2 cellular contexts compared by ENCODE assay signal in the genomic region with DNA sequence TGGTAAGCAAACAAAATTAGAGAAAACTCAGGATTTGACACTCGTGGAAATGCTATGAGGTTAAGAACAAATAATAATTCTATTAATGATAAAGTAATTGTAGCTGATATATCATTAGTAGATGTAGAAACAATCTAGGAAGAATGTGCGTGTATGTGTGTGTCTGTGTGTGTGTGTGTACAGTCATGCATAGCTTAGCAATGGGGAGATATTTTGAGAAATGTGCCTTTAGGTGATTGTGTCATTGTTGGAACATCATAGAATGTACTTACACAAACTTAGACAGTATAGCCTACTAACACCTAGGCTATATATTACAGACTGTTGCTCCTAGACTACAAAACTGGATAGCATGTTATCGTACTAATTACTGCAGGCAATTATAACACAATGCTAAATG.
A peak's percentile ranks its signal among the peaks of the same experiment; 100 is the strongest.
TF ChIP-seq lines count a peak whose summit lies in the region.

No MANE protein-coding gene starts in this region.

TF ChIP-seq in GM12891, 5 proteins besides CTCF, POLR2A, EP300 and RAD21:
- no peak for TF ChIP-seq POLR2AphosphoS5 (IDR thresholded peaks at IDR 0.05; ENCODE audit: low read depth, low read length)
- TF ChIP-seq POU2F2 (IDR thresholded peaks at IDR 0.05; ENCODE audit: low read depth, low read length) = no peak
- no peak for TF ChIP-seq SPI1 (IDR thresholded peaks at IDR 0.05; ENCODE audit: low read depth, low read length)
- TF ChIP-seq TAF1 (IDR thresholded peaks at IDR 0.05; ENCODE audit: low read depth, low read length) = no peak
- TF ChIP-seq PAX5 (IDR thresholded peaks at IDR 0.05; ENCODE audit: insufficient read depth, low read length, severe bottlenecking) = no peak

TF ChIP-seq in GM12878, 131 proteins besides CTCF, POLR2A, EP300 and RAD21:
- TF ChIP-seq NBN (IDR thresholded peaks at IDR 0.05) = no peak
- TF ChIP-seq, protein P1, sequence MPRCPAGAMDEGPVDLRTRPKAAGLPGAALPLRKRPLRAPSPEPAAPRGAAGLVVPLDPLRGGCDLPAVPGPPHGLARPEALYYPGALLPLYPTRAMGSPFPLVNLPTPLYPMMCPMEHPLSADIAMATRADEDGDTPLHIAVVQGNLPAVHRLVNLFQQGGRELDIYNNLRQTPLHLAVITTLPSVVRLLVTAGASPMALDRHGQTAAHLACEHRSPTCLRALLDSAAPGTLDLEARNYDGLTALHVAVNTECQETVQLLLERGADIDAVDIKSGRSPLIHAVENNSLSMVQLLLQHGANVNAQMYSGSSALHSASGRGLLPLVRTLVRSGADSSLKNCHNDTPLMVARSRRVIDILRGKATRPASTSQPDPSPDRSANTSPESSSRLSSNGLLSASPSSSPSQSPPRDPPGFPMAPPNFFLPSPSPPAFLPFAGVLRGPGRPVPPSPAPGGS (IDR thresholded peaks at IDR 0.05; ENCODE audit: borderline replicate concordance, insufficient read depth, low read depth, low read length, poor library complexity, severe bottlenecking) = peak; percentile 30
